ENCODE assay signal across 31 cellular contexts in genomic region chr9:6941527-6941926, GRCh38.
"Had no signal": no experiment of that assay in that cellular context is flagged by ENCODE, and none has a peak within 500 bp of the region (broad histone marks: within the 10 kb centered on the region; RNA-seq: fewer than 3 reads in every experiment).

No MANE protein-coding gene starts in this region.

- DNase-seq: activated CD4-positive, alpha-beta T cell treated with anti-CD3 and anti-CD28 coated beads, Interleukin-2, amount 10 ng/mL, durations not matched to agents 24 days and 14 days; activated CD4-positive, CD25-positive, alpha-beta regulatory T cell treated with anti-CD3 and anti-CD28 coated beads, Interleukin-2, amount 50 U/mL, for 72 hours; activated CD8-positive, alpha-beta T cell treated with anti-CD3 and anti-CD28 coated beads for 36 hours; activated naive CD4-positive, alpha-beta T cell; activated naive CD8-positive, alpha-beta T cell treated with anti-CD3 and anti-CD28 coated beads for 36 hours; activated T-cell treated with anti-CD3 and anti-CD28 coated beads, Interleukin-2, amount 50 U/mL, for 4 hours; aorta; body of pancreas; cerebellar nuclear complex; colonic mucosa; effector CD8-positive, alpha-beta T cell; gastrocnemius medialis; islet precursor cell; left ventricle myocardium inferior; naive B cell; occipital lobe; stimulated activated CD4-positive, alpha-beta T cell treated with anti-CD3 and anti-CD28 coated beads, Interleukin-1b, Interleukin-23, amount 100 ng/mL, for 48 hours; stimulated activated naive CD4-positive, alpha-beta T cell; T1000; WERI-Rb-1 had no signal

- H3K27ac Mint-ChIP-seq: activated CD4-positive, alpha-beta T cell treated with anti-CD3 and anti-CD28 coated beads, Interleukin-2, amount 10 ng/mL, durations not matched to agents 24 days and 14 days; activated CD8-positive, alpha-beta T cell treated with anti-CD3 and anti-CD28 coated beads for 36 hours; activated naive CD8-positive, alpha-beta T cell treated with anti-CD3 and anti-CD28 coated beads for 36 hours; activated T-helper 2 cell treated with anti-CD3 and anti-CD28 coated beads, Interferon-gamma antibody, Interleukin-2, Interleukin-4, amounts not matched to agents 10 μg/mL and 5 μg/mL and 100 μg/mL, durations not matched to agents 14 hours and 24 hours and 36 hours; mesothelial cell of epicardium; T-helper 1 cell treated with Interleukin-12 subunit alpha and Interleukin-12 subunit beta and Interleukin-4 antibody, amounts not matched to agents 30 μg/mL and 1 μg/mL, for 36 hours had no signal

- H3K79me2 ChIP-seq: hepatocyte had no signal

- H3K9me3 Mint-ChIP-seq: activated CD4-positive, alpha-beta T cell treated with anti-CD3 and anti-CD28 coated beads, Interleukin-2, amount 10 ng/mL, durations not matched to agents 24 days and 14 days; activated CD8-positive, alpha-beta T cell treated with anti-CD3 and anti-CD28 coated beads for 36 hours; activated naive CD8-positive, alpha-beta T cell treated with anti-CD3 and anti-CD28 coated beads for 36 hours; activated T-cell treated with anti-CD3 and anti-CD28 coated beads, Interleukin-2, amount 50 U/mL, for 4 hours; activated T-helper 2 cell treated with anti-CD3 and anti-CD28 coated beads, Interferon-gamma antibody, Interleukin-2, Interleukin-4, amounts not matched to agents 10 μg/mL and 5 μg/mL and 100 μg/mL, durations not matched to agents 14 hours and 24 hours and 36 hours; naive B cell; neural crest cell; T-helper 1 cell treated with Interleukin-12 subunit alpha and Interleukin-12 subunit beta and Interleukin-4 antibody, amounts not matched to agents 30 μg/mL and 1 μg/mL, for 36 hours had no signal

- H2AFZ ChIP-seq: hepatocyte had no signal

- H3K9me3 ChIP-seq: adrenal gland, body of pancreas, colonic mucosa, gastrocnemius medialis, left ventricle myocardium inferior, right atrium auricular region, suprapubic skin, tibial nerve had no signal

- H3K36me3 ChIP-seq: adrenal gland, colonic mucosa, gastrocnemius medialis, left ventricle myocardium inferior, right atrium auricular region, suprapubic skin, tibial nerve, WERI-Rb-1 had no signal

- H3K27ac ChIP-seq: adrenal gland, body of pancreas, colonic mucosa, gastrocnemius medialis, hepatocyte, left ventricle myocardium inferior, right atrium auricular region, suprapubic skin, tibial nerve, WERI-Rb-1 had no signal

- H3K36me3 Mint-ChIP-seq: mesothelial cell of epicardium had no signal

- H3K4me3 Mint-ChIP-seq: activated CD4-positive, alpha-beta T cell treated with anti-CD3 and anti-CD28 coated beads, Interleukin-2, amount 10 ng/mL, durations not matched to agents 24 days and 14 days; activated CD8-positive, alpha-beta T cell treated with anti-CD3 and anti-CD28 coated beads for 36 hours; activated naive CD8-positive, alpha-beta T cell treated with anti-CD3 and anti-CD28 coated beads for 36 hours; activated T-cell treated with anti-CD3 and anti-CD28 coated beads, Interleukin-2, amount 50 U/mL, for 4 hours; mesothelial cell of epicardium; naive B cell; neural crest cell; T-helper 1 cell treated with Interleukin-12 subunit alpha and Interleukin-12 subunit beta and Interleukin-4 antibody, amounts not matched to agents 30 μg/mL and 1 μg/mL, for 36 hours had no signal

- H3K4me1 ChIP-seq: colonic mucosa had no signal

- H3K4me2 ChIP-seq: hepatocyte, smooth muscle cell had no signal

- ATAC-seq: activated CD8-positive, alpha-beta T cell treated with anti-CD3 and anti-CD28 coated beads for 36 hours; activated T-cell treated with anti-CD3 and anti-CD28 coated beads, Interleukin-2, amount 50 U/mL, for 4 hours; body of pancreas; gastrocnemius medialis had no signal

- H3K27me3 Mint-ChIP-seq: activated CD4-positive, alpha-beta T cell treated with anti-CD3 and anti-CD28 coated beads, Interleukin-2, amount 10 ng/mL, durations not matched to agents 24 days and 14 days; activated CD8-positive, alpha-beta T cell treated with anti-CD3 and anti-CD28 coated beads for 36 hours; activated naive CD8-positive, alpha-beta T cell treated with anti-CD3 and anti-CD28 coated beads for 36 hours; naive B cell had no signal

- H3K4me3 ChIP-seq: adrenal gland, body of pancreas, colonic mucosa, gastrocnemius medialis, hepatocyte, left ventricle myocardium inferior, lung, right atrium auricular region, smooth muscle cell, suprapubic skin, tibial nerve had no signal

- H3K27me3 ChIP-seq: adrenal gland, body of pancreas, colonic mucosa, gastrocnemius medialis, hepatocyte, right atrium auricular region, suprapubic skin, tibial nerve had no signal
